ENCODE assay signal across 1 cellular context in the genomic region with DNA sequence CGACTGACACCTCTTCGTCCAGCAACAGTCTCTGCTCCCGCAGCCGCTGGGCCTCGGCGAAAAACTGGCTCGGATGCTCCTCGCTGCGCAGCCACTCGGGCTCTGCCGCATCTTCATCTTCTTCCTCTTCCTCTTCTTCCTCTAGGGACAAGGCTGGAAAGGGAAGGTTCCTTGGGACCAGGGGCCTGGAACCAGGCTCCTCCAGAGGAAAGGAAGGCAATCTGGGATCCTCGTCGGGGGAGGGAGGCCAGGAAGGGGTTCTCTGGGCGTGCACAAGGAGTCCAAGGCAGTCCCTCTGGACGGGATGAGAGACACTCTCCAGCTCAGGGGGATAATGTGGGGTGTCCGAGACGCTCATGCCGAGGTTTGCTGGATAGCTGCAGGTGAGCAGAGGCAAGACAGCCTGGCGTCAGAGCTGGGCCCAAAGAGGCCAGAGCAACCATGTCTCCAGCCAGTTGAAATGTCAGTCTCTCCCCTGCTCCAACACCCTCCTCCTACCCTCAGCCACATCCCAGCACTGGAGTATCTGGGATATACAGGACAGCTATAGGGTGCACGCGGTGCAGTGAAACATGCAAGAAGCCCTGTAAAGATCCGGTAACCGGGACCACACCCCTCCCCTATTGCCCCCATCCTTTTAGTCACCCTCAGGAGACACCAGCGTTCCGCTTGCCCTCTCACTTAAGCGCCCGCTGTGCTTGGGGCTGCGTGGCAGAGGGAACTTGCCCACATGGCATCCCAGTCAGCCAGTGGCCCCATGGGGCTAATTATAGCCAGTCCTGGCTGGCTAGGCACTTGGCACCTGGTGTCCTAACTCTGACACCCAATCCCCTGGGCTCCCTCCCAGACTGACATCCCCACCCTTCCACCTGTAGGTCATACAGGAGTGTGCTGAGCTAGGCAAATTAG.
TF ChIP-seq lines count a peak whose summit lies in the region.

A gene with protein sequence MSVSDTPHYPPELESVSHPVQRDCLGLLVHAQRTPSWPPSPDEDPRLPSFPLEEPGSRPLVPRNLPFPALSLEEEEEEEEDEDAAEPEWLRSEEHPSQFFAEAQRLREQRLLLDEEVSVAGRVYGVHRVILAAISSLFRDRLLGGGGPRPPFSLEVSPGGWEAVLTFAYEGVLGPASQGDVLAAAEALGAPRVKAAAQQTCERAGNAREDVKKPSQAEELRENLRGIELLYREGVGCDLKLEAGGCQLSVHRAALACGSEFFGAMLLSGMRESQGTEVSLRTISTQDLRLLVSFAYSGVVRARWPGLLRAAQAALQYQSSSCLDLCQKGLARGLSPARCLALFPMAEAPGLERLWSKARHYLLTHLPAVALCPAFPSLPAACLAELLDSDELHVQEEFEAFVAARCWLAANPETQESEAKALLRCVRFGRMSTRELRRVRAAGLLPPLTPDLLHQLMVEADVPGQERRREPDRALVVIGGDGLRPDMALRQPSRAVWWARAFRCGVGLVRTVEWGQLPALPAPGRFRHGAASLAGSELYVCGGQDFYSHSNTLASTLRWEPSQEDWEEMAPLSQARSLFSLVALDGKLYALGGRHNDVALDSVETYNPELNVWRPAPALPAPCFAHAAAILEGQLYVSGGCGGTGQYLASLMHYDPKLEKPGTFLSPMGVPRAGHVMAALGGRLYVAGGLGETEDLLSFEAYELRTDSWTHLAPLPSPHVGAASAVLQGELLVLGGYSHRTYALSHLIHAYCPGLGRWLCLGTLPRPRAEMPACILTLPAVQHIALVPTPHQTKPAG (minus strand): TSS at position 713 of the 909 bp plus-strand sequence. CDS start 355 bp downstream, at position 358.

TF ChIP-seq in HepG2, 621 proteins besides CTCF, POLR2A, EP300 and RAD21 (continued from another document):
- no peak for TF ChIP-seq NR2F6 (IDR thresholded peaks at IDR 0.05)
- TF ChIP-seq NR2F6 (CRISPR knock-in tag; IDR thresholded peaks at IDR 0.05) = no peak
- TF ChIP-seq NFRKB (IDR thresholded peaks at IDR 0.05) = no peak
- no peak for TF ChIP-seq NPAS2 (CRISPR knock-in tag; IDR thresholded peaks at IDR 0.05; ENCODE audit: borderline replicate concordance)
- no peak for TF ChIP-seq KLF11 (CRISPR knock-in tag; IDR thresholded peaks at IDR 0.05)
- no peak for TF ChIP-seq SMAD1 (CRISPR knock-in tag; IDR thresholded peaks at IDR 0.05; ENCODE audit: borderline replicate concordance, low read depth)
- TF ChIP-seq, protein P1, sequence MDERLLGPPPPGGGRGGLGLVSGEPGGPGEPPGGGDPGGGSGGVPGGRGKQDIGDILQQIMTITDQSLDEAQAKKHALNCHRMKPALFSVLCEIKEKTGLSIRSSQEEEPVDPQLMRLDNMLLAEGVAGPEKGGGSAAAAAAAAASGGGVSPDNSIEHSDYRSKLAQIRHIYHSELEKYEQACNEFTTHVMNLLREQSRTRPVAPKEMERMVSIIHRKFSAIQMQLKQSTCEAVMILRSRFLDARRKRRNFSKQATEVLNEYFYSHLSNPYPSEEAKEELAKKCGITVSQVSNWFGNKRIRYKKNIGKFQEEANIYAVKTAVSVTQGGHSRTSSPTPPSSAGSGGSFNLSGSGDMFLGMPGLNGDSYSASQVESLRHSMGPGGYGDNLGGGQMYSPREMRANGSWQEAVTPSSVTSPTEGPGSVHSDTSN (CRISPR knock-in tag; IDR thresholded peaks at IDR 0.05) = no peak
